ENCODE assay signal across 8 cellular contexts in genomic region chr22:50562523-50563409, GRCh38. TPM values are rescaled to one million over a fixed set of nuclear protein-coding genes. Genes with fewer than 3 reads are reported as not detected.
A peak's percentile ranks its signal among the peaks of the same experiment; 100 is the strongest.
DNase-seq lines count a peak whose midpoint lies in the region; ATAC-seq lines count a peak whose summit lies in the region.

A gene with protein sequence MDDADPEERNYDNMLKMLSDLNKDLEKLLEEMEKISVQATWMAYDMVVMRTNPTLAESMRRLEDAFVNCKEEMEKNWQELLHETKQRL (minus strand): TSS chr22:50562919. CDS start chr22:50556405, 6,514 bp downstream.

- H3K79me2 ChIP-seq in mesendoderm (ENCODE audit: control insufficient read depth, insufficient read depth, low read length), result no peaks in the 10 kb centered on the region

- H3K79me1 ChIP-seq in mesendoderm (ENCODE audit: low read length), result no peaks in the 10 kb centered on the region

- H3K4me2 ChIP-seq in mesendoderm (ENCODE audit: low read length), result peak within 1 kb of the TSS; percentile 99

- WGBS in mesendoderm (ENCODE audit: extremely low coverage, insufficient coverage, low lambda C conversion rate), result no CpG with 5 or more reads among the region's 61 CpGs

- DNase-seq in COLO829 (ENCODE audit: low spot score), result peak; percentile 96
- peak; percentile 69 for DNase-seq in HS-5 (ENCODE audit: low read depth)
- peak; percentile 62 for DNase-seq in NK-92 (lab: John Stamatoyannopoulos, UW; ENCODE audit: unreplicated experiment)
- peak; percentile 92 to 93 for DNase-seq in activated CD8-positive, alpha-beta memory T cell treated with anti-CD3 and anti-CD28 coated beads for 4 hours (ENCODE audit: low read depth in 2 of 2)
- peak; percentile 96 to 97 (median 97) for DNase-seq in effector memory CD8-positive, alpha-beta T cell
- DNase-seq in mesendoderm, result peak; percentile 96
- DNase-seq in stimulated activated CD8-positive, alpha-beta memory T cell treated with anti-CD3 and anti-CD28 coated beads, Interleukin-15, amount 100 ng/mL, for 1 hour (ENCODE audit: low read depth), result peak; percentile 96

- H3K27me3 ChIP-seq in mesendoderm (ENCODE audit: insufficient read depth, low read length, poor library complexity), result no peaks in the 10 kb centered on the region

- H2BK5ac ChIP-seq in mesendoderm (ENCODE audit: low read length), result no peak within 1 kb of the TSS

- peak within 1 kb of the TSS; percentile 84 for H3K56ac ChIP-seq in mesendoderm (ENCODE audit: low read length)

- H3K4me1 Mint-ChIP-seq in effector memory CD8-positive, alpha-beta T cell (ENCODE audit: low read depth in 2 of 2), result peaks cover 16 to 21% of the 10 kb centered on the region in 2 donors

- no peak within 1 kb of the TSS for H3K27ac ChIP-seq in mesendoderm (ENCODE audit: low read depth, low read length)

- no peaks in the 10 kb centered on the region for H3K27me3 Mint-ChIP-seq in effector memory CD8-positive, alpha-beta T cell

- no peak within 1 kb of the TSS for H4K5ac ChIP-seq in mesendoderm (ENCODE audit: low read length)

- no peaks in the 10 kb centered on the region for H3K36me3 ChIP-seq in mesendoderm (ENCODE audit: control insufficient read depth, insufficient read depth, low read length)

- H3K23ac ChIP-seq in mesendoderm (ENCODE audit: low read length), result no peak within 1 kb of the TSS

- peaks cover 11% of the 10 kb centered on the region for H3K36me3 Mint-ChIP-seq in effector memory CD8-positive, alpha-beta T cell (ENCODE audit: insufficient read depth)

- no peak within 1 kb of the TSS for H2AK5ac ChIP-seq in mesendoderm (ENCODE audit: low read length)

- no peaks in the 10 kb centered on the region for H3K4me1 ChIP-seq in mesendoderm (ENCODE audit: control insufficient read depth, low read depth, low read length)

- H4K8ac ChIP-seq in mesendoderm (ENCODE audit: low read depth, low read length), result no peak within 1 kb of the TSS

- H3K27ac Mint-ChIP-seq in effector memory CD8-positive, alpha-beta T cell, result peak within 1 kb of the TSS; percentile 80 to 87

- H3K9me3 Mint-ChIP-seq in effector memory CD8-positive, alpha-beta T cell, result no peaks in the 10 kb centered on the region

- H2BK120ac ChIP-seq in mesendoderm (ENCODE audit: low read depth, low read length), result no peak within 1 kb of the TSS

- H3K4me3 ChIP-seq in mesendoderm (ENCODE audit: low read length), result peak within 1 kb of the TSS; percentile 70

- ATAC-seq in GM19468 (IDR thresholded peaks at IDR 0.05; ENCODE audit: extremely low read depth, unreplicated experiment), result peak; percentile 60
- peak; percentile 95 for ATAC-seq in effector memory CD8-positive, alpha-beta T cell (replicated peaks)

- H3K4me3 Mint-ChIP-seq in effector memory CD8-positive, alpha-beta T cell, result peak within 1 kb of the TSS; percentile 91

- H3K18ac ChIP-seq in mesendoderm (ENCODE audit: low read length), result no peak within 1 kb of the TSS

- no peak within 1 kb of the TSS for H3K4ac ChIP-seq in mesendoderm (ENCODE audit: low read depth, low read length)

- no peak within 1 kb of the TSS for H2BK15ac ChIP-seq in mesendoderm (replicated peaks; ENCODE audit: low read depth)

- peak within 1 kb of the TSS; percentile 76 for H3K9ac ChIP-seq in mesendoderm (ENCODE audit: low read length)

RNA-seq across cellular contexts. Expression of the gene that starts here (rescaled TPM):
- polyA plus RNA-seq in mesendoderm (2013, experiment 1 of 2), result 0.21 TPM
- 0.22 TPM for polyA plus RNA-seq in mesendoderm (2013, experiment 2 of 2)
